ENCODE assay signal across 23 cellular contexts in genomic region chr11:23164022-23164421, GRCh38.
"Had no signal": no experiment of that assay in that cellular context is flagged by ENCODE, and none has a peak within 500 bp of the region (broad histone marks: within the 10 kb centered on the region; RNA-seq: fewer than 3 reads in every experiment).

No MANE protein-coding gene starts in this region.

- H3K4me3 ChIP-seq: colonic mucosa, coronary artery, dorsolateral prefrontal cortex, esophagus muscularis mucosa, esophagus squamous epithelium, gastrocnemius medialis, gastroesophageal sphincter, heart left ventricle, heart right ventricle had no signal

- H3K27ac ChIP-seq: colonic mucosa, coronary artery, dorsolateral prefrontal cortex, epithelial cell of prostate, esophagus muscularis mucosa, esophagus squamous epithelium, foreskin keratinocyte, gastrocnemius medialis, gastroesophageal sphincter, heart left ventricle, heart right ventricle had no signal

- H3K36me3 ChIP-seq: colonic mucosa, esophagus muscularis mucosa, esophagus squamous epithelium, gastrocnemius medialis, gastroesophageal sphincter, heart left ventricle, heart right ventricle had no signal

- H3K9me3 ChIP-seq: colonic mucosa, esophagus muscularis mucosa, esophagus squamous epithelium, gastrocnemius medialis, gastroesophageal sphincter, heart left ventricle, heart right ventricle had no signal

- H3K27me3 ChIP-seq: colonic mucosa, dorsolateral prefrontal cortex, esophagus muscularis mucosa, esophagus squamous epithelium, foreskin keratinocyte, gastrocnemius medialis, gastroesophageal sphincter, heart left ventricle, heart right ventricle had no signal

- DNase-seq: colonic mucosa; cortex of kidney; dermis blood vessel endothelial cell; dorsolateral prefrontal cortex; effector CD4-positive, alpha-beta T cell; effector CD8-positive, alpha-beta T cell; effector memory CD4-positive, alpha-beta T cell; effector memory CD8-positive, alpha-beta T cell; endodermal cell; erythroblast; esophagus squamous epithelium; foreskin fibroblast; foreskin keratinocyte; foreskin melanocyte; gastrocnemius medialis; glutamatergic neuron; head of caudate nucleus; heart left ventricle; heart right ventricle had no signal
